In genomic region chr9:129081388-129081889, GRCh38 we compare ENCODE assay signal across 6 cellular contexts. TPM values are rescaled to one million over a fixed set of nuclear protein-coding genes. Genes with fewer than 3 reads are reported as not detected.
DNase-seq lines count a peak whose midpoint lies in the region; ATAC-seq lines count a peak whose summit lies in the region.

No MANE protein-coding gene starts in this region.

- H3K36me3 ChIP-seq in mesendoderm (ENCODE audit: control insufficient read depth, insufficient read depth, low read length), result peaks cover 2% of the 10 kb centered on the region

- peak; percentile 54 for DNase-seq in NCI-H2171 treated with DMSO at 0.1 percent for 48 hours (lab: John Stamatoyannopoulos, UW)
- no peak for DNase-seq in NCI-H2171 (lab: John Stamatoyannopoulos, UW)
- DNase-seq in activated T-helper 1 cell treated with anti-CD3 and anti-CD28 coated beads, Interleukin-12 subunit alpha, Interleukin-12 subunit beta, Interleukin-2, Interleukin-4 antibody, amounts not matched to agents 30 ng/mL and 10 ng/mL and 1 ng/mL, durations not matched to agents 14 hours and 24 hours and 36 hours (ENCODE audit: low spot score), result no peak
- no peak for DNase-seq in mesendoderm

- peaks cover 2% of the 10 kb centered on the region for H3K27me3 Mint-ChIP-seq in activated T-helper 1 cell treated with anti-CD3 and anti-CD28 coated beads, Interleukin-12 subunit alpha, Interleukin-12 subunit beta, Interleukin-2, Interleukin-4 antibody, amounts not matched to agents 30 ng/mL and 10 ng/mL and 1 ng/mL, durations not matched to agents 14 hours and 24 hours and 36 hours (ENCODE audit: insufficient read depth)

- H3K27me3 ChIP-seq in mesendoderm (ENCODE audit: insufficient read depth, low read length, poor library complexity), result no peaks in the 10 kb centered on the region

- H2BK15ac ChIP-seq in mesendoderm (replicated peaks; ENCODE audit: low read depth), result no peak overlapping the region

- H3K23ac ChIP-seq in mesendoderm (ENCODE audit: low read length), result no peak overlapping the region

- peak overlapping the region; percentile 91 for H3K4ac ChIP-seq in mesendoderm (ENCODE audit: low read depth, low read length)

- peaks cover 23% of the 10 kb centered on the region for H3K79me1 ChIP-seq in mesendoderm (ENCODE audit: low read length)

- H2BK120ac ChIP-seq in mesendoderm (ENCODE audit: low read depth, low read length), result no peak overlapping the region

- intact Hi-C loops in activated T-helper 1 cell treated with anti-CD3 and anti-CD28 coated beads, Interleukin-12 subunit alpha, Interleukin-12 subunit beta, Interleukin-2, Interleukin-4 antibody, amounts not matched to agents 30 ng/mL and 10 ng/mL and 1 ng/mL, durations not matched to agents 14 hours and 24 hours and 36 hours (cut with micrococcal nuclease), result loop anchor here (1.0 to 5.0 kb wide), 6 partner anchors 29 to 577 kb away; partner anchors contain the start of genes CRAT, DOLK, GLE1 and LRRC8A

- H2AK5ac ChIP-seq in mesendoderm (ENCODE audit: low read length), result peak overlapping the region; percentile 27

- H3K18ac ChIP-seq in mesendoderm (ENCODE audit: low read length), result peak overlapping the region; percentile 29

- H3K4me1 ChIP-seq in mesendoderm (ENCODE audit: control insufficient read depth, low read depth, low read length), result peaks cover 3% of the 10 kb centered on the region

- H3K56ac ChIP-seq in mesendoderm (ENCODE audit: low read length), result peak overlapping the region; percentile 91

- peak overlapping the region; percentile 86 for H3K4me2 ChIP-seq in mesendoderm (ENCODE audit: low read length)

- ATAC-seq in GM19351 (IDR thresholded peaks at IDR 0.05; ENCODE audit: unreplicated experiment) (no peak), GM21381 (IDR thresholded peaks at IDR 0.05; ENCODE audit: unreplicated experiment) (no peak)

- peaks cover 22% of the 10 kb centered on the region for H3K79me2 ChIP-seq in mesendoderm (ENCODE audit: control insufficient read depth, insufficient read depth, low read length)

- H3K36me3 Mint-ChIP-seq in activated T-helper 1 cell treated with anti-CD3 and anti-CD28 coated beads, Interleukin-12 subunit alpha, Interleukin-12 subunit beta, Interleukin-2, Interleukin-4 antibody, amounts not matched to agents 30 ng/mL and 10 ng/mL and 1 ng/mL, durations not matched to agents 14 hours and 24 hours and 36 hours (ENCODE audit: low read depth), result peaks cover 1% of the 10 kb centered on the region

- peak overlapping the region; percentile 70 for H3K27ac Mint-ChIP-seq in activated T-helper 1 cell treated with anti-CD3 and anti-CD28 coated beads, Interleukin-12 subunit alpha, Interleukin-12 subunit beta, Interleukin-2, Interleukin-4 antibody, amounts not matched to agents 30 ng/mL and 10 ng/mL and 1 ng/mL, durations not matched to agents 14 hours and 24 hours and 36 hours

- H4K8ac ChIP-seq in mesendoderm (ENCODE audit: low read depth, low read length), result no peak overlapping the region

- H4K5ac ChIP-seq in mesendoderm (ENCODE audit: low read length), result no peak overlapping the region

- no peaks in the 10 kb centered on the region for H3K9me3 Mint-ChIP-seq in activated T-helper 1 cell treated with anti-CD3 and anti-CD28 coated beads, Interleukin-12 subunit alpha, Interleukin-12 subunit beta, Interleukin-2, Interleukin-4 antibody, amounts not matched to agents 30 ng/mL and 10 ng/mL and 1 ng/mL, durations not matched to agents 14 hours and 24 hours and 36 hours

- peak overlapping the region; percentile 60 for H3K4me3 ChIP-seq in mesendoderm (ENCODE audit: low read length)

- H2BK5ac ChIP-seq in mesendoderm (ENCODE audit: low read length), result no peak overlapping the region

- peak overlapping the region; percentile 7 for H3K27ac ChIP-seq in mesendoderm (ENCODE audit: low read depth, low read length)

- peaks cover 17% of the 10 kb centered on the region for H3K4me1 Mint-ChIP-seq in activated T-helper 1 cell treated with anti-CD3 and anti-CD28 coated beads, Interleukin-12 subunit alpha, Interleukin-12 subunit beta, Interleukin-2, Interleukin-4 antibody, amounts not matched to agents 30 ng/mL and 10 ng/mL and 1 ng/mL, durations not matched to agents 14 hours and 24 hours and 36 hours (ENCODE audit: low read depth)

- peak overlapping the region; percentile 84 for H3K9ac ChIP-seq in mesendoderm (ENCODE audit: low read length)

- peak overlapping the region; percentile 94 for H3K4me3 Mint-ChIP-seq in activated T-helper 1 cell treated with anti-CD3 and anti-CD28 coated beads, Interleukin-12 subunit alpha, Interleukin-12 subunit beta, Interleukin-2, Interleukin-4 antibody, amounts not matched to agents 30 ng/mL and 10 ng/mL and 1 ng/mL, durations not matched to agents 14 hours and 24 hours and 36 hours

- WGBS in mesendoderm (ENCODE audit: extremely low coverage, insufficient coverage, low lambda C conversion rate), result no CpG with 5 or more reads among the region's 30 CpGs

RNA-seq across cellular contexts. Expression of gene DOLPP1, which starts 0.5 kb away (rescaled TPM):
- 28.4 and 30.2 TPM in 2 replicates for total RNA-seq in activated T-helper 1 cell treated with anti-CD3 and anti-CD28 coated beads, Interleukin-12 subunit alpha, Interleukin-12 subunit beta, Interleukin-2, Interleukin-4 antibody, amounts not matched to agents 30 ng/mL and 10 ng/mL and 1 ng/mL, durations not matched to agents 14 hours and 24 hours and 36 hours
- 31.2 TPM for polyA plus RNA-seq in mesendoderm (2013, experiment 1 of 2)
- polyA plus RNA-seq in mesendoderm (2013, experiment 2 of 2), result 29.1 TPM

RNA-seq across cellular contexts. Expression of gene CRAT, which starts 29.2 kb away (rescaled TPM):
- total RNA-seq in activated T-helper 1 cell treated with anti-CD3 and anti-CD28 coated beads, Interleukin-12 subunit alpha, Interleukin-12 subunit beta, Interleukin-2, Interleukin-4 antibody, amounts not matched to agents 30 ng/mL and 10 ng/mL and 1 ng/mL, durations not matched to agents 14 hours and 24 hours and 36 hours, result 9.9 and 10.0 TPM in 2 replicates
- 1.8 TPM for polyA plus RNA-seq in mesendoderm (2013, experiment 1 of 2)
- 1.5 TPM for polyA plus RNA-seq in mesendoderm (2013, experiment 2 of 2)

RNA-seq across cellular contexts. Expression of gene PTPA, which starts 29.8 kb away (rescaled TPM):
- 105 and 114 TPM in 2 replicates for total RNA-seq in activated T-helper 1 cell treated with anti-CD3 and anti-CD28 coated beads, Interleukin-12 subunit alpha, Interleukin-12 subunit beta, Interleukin-2, Interleukin-4 antibody, amounts not matched to agents 30 ng/mL and 10 ng/mL and 1 ng/mL, durations not matched to agents 14 hours and 24 hours and 36 hours
- polyA plus RNA-seq in mesendoderm (2013, experiment 1 of 2), result 73.6 TPM
- polyA plus RNA-seq in mesendoderm (2013, experiment 2 of 2), result 72.5 TPM

RNA-seq across cellular contexts. Expression of gene MIGA2, which starts 45.0 kb away (rescaled TPM):
- total RNA-seq in activated T-helper 1 cell treated with anti-CD3 and anti-CD28 coated beads, Interleukin-12 subunit alpha, Interleukin-12 subunit beta, Interleukin-2, Interleukin-4 antibody, amounts not matched to agents 30 ng/mL and 10 ng/mL and 1 ng/mL, durations not matched to agents 14 hours and 24 hours and 36 hours, result 43.4 and 43.8 TPM in 2 replicates
- polyA plus RNA-seq in mesendoderm (2013, experiment 1 of 2), result 8.8 TPM
- 8.6 TPM for polyA plus RNA-seq in mesendoderm (2013, experiment 2 of 2)

RNA-seq across cellular contexts. Expression of gene SH3GLB2, which starts 53.3 kb away (rescaled TPM):
- 71.1 and 74.8 TPM in 2 replicates for total RNA-seq in activated T-helper 1 cell treated with anti-CD3 and anti-CD28 coated beads, Interleukin-12 subunit alpha, Interleukin-12 subunit beta, Interleukin-2, Interleukin-4 antibody, amounts not matched to agents 30 ng/mL and 10 ng/mL and 1 ng/mL, durations not matched to agents 14 hours and 24 hours and 36 hours
- polyA plus RNA-seq in mesendoderm (2013, experiment 1 of 2), result 16.9 TPM
- 19.5 TPM for polyA plus RNA-seq in mesendoderm (2013, experiment 2 of 2)
